Comparison of ENCODE assay signal across 13 cellular contexts in the genomic region with DNA sequence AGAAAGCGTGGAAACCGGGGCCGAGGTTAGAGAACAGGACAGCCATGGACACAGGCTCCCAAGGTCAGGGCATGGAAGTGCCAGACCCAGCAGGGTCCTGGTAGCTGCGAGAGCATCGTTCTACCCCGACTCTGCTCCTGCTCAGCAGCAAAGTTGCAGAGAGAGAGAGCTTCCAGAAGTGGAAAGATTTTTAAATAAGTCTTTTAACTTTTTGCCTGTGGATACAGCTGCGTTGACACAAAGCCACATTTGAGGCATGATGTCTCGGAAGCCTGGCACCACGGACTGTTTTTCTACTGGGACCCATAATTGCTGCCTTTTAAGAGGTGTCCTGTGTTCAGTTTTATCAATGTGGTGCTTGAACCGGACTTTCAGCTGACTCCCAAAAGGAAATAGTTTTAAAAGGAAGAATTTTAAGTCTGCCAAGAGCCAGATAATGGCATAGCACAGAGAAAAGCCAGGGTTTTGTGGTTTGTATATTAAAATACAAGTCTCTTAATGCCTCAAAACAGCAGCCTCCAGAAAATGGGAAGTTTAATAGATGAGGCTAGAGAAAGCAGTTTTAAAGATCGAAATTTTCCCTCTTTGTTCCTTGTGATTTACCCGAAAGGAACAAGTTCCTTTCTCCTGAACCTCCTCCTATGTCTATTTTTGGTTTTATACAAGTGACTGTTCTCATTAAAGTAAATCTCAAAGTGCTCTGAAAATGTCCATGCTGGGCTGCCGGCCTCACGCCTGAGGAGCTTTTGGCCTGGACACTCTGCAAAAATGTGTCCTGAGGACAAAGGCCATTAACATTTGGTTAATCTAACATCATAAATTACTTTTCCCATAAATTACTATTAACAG.
DNase-seq lines count a peak whose midpoint lies in the region; ATAC-seq, FAIRE-seq and TF ChIP-seq lines count a peak whose summit lies in the region.
"Had no signal": no experiment of that assay in that cellular context is flagged by ENCODE, and none has a peak within 500 bp of the region (broad histone marks: within the 10 kb centered on the region; RNA-seq: fewer than 3 reads in every experiment).

No MANE protein-coding gene starts in this region.

- WGBS in endodermal cell (ENCODE audit: insufficient coverage in 1 of 2, insufficient read length in 1 of 2), 2 experiments = 86 to 88% methylated on average over 8 to 14 of the region's 14 CpGs

- no TSS peak for BruUV-seq in endothelial cell of umbilical vein (replicated peaks; lab: Mats Ljungman, UMichigan)

- H3K9me3 ChIP-seq in endothelial cell of umbilical vein (replicated peaks; ENCODE audit: control insufficient read depth, insufficient read depth, low read length) = no peaks in the 10 kb centered on the region
- H3K9me3 ChIP-seq in skeletal muscle tissue (ENCODE audit: control insufficient read depth in 3 of 3, low read length in 3 of 3) = no peaks in the 10 kb centered on the region
- H3K9me3 ChIP-seq in endodermal cell (ENCODE audit: control insufficient read depth, low read length) = no peaks in the 10 kb centered on the region

- POLR2A ChIA-PET in endothelial cell of umbilical vein (lab: Charles Lee) = no interaction called here

- CTCF ChIA-PET in endothelial cell of umbilical vein (lab: Charles Lee) = interaction anchor here (1.0 to 1.5 kb wide), 3 partner anchors 10 to 64 kb away, joined by 4 to 5 read pairs (median 4); no protein-coding TSS in a partner anchor

- H3K4me1 Mint-ChIP-seq in endodermal cell = peaks cover 3% of the 10 kb centered on the region

- H3K27ac Mint-ChIP-seq in endodermal cell = no peak overlapping the region
- H3K27ac Mint-ChIP-seq: activated T-cell treated with anti-CD3 and anti-CD28 coated beads, Interleukin-2, amount 50 U/mL, for 24 hours; CD8-positive, alpha-beta T cell had no signal

- intact Hi-C loops in endothelial cell of umbilical vein (cut with micrococcal nuclease) = no loop called here

- no peaks in the 10 kb centered on the region for H3K9me1 ChIP-seq in endothelial cell of umbilical vein (replicated peaks; ENCODE audit: control insufficient read depth, extremely low read depth, insufficient read depth, low read length)

- dilution Hi-C loops in endothelial cell of umbilical vein (cut with MboI; ENCODE audit: extremely low pct_ligation_motif_present, low sequenced_read_pairs) = no loop called here

- no peak overlapping the region for H3K9ac ChIP-seq in endothelial cell of umbilical vein (replicated peaks; ENCODE audit: extremely low read depth, insufficient read depth, low read length)
- no peak overlapping the region for H3K9ac ChIP-seq in skeletal muscle tissue (ENCODE audit: low read depth in 1 of 3, low read length in 3 of 3)
- H3K9ac ChIP-seq in endodermal cell (ENCODE audit: extremely low read depth, low read length, poor library complexity, severe bottlenecking) = no peak overlapping the region

- H3K27me3 Mint-ChIP-seq in endodermal cell (ENCODE audit: insufficient read depth) = peaks cover 9% of the 10 kb centered on the region

- peak; percentile 82 for FAIRE-seq in endothelial cell of umbilical vein (lab: Jason Lieb, UNC)
- FAIRE-seq: GM12892 had no signal

- no peaks in the 10 kb centered on the region for H3K79me2 ChIP-seq in endothelial cell of umbilical vein (ENCODE audit: control insufficient read depth, insufficient read depth, low read length)

- peaks cover 8% of the 10 kb centered on the region for H3K4me1 ChIP-seq in endothelial cell of umbilical vein (ENCODE audit: control insufficient read depth, extremely low read depth, insufficient read depth, low read length)
- peaks cover 7 to 15% (median 10%) of the 10 kb centered on the region in 3 donors for H3K4me1 ChIP-seq in skeletal muscle tissue (ENCODE audit: control insufficient read depth in 3 of 3, insufficient read depth in 3 of 3, low read length in 3 of 3)
- H3K4me1 ChIP-seq in endodermal cell (ENCODE audit: control insufficient read depth, insufficient read depth, low read length) = no peaks in the 10 kb centered on the region

- H3K4me3 Mint-ChIP-seq in endodermal cell = no peak overlapping the region
- H3K4me3 Mint-ChIP-seq: activated T-cell treated with anti-CD3 and anti-CD28 coated beads, Interleukin-2, amount 50 U/mL, for 24 hours; CD8-positive, alpha-beta T cell had no signal

- DNase-seq in GM03348 (ENCODE audit: low spot score) (peak; percentile 36), endothelial cell of umbilical vein (ENCODE audit: low read depth, low spot score) (peak; percentile 72), lung microvascular endothelial cell (ENCODE audit: low read depth in 2 of 2) (peak; percentile 12 to 24), endodermal cell (no peak), NCI-H1694 treated with DMSO at 0.1 percent for 48 hours (lab: John Stamatoyannopoulos, UW) (no peak), mucosa of gallbladder (ENCODE audit: low spot score) (no peak)
- DNase-seq: activated T-cell treated with anti-CD3 and anti-CD28 coated beads, Interleukin-2, amount 50 U/mL, for 24 hours; CD8-positive, alpha-beta T cell; effector CD4-positive, alpha-beta T cell; kidney glomerular epithelial cell had no signal

- no peak overlapping the region for H3K27ac ChIP-seq in endothelial cell of umbilical vein (ENCODE audit: insufficient read depth, low read depth, low read length)
- peak overlapping the region; percentile 64 for H3K27ac ChIP-seq in skeletal muscle tissue (ENCODE audit: low read depth, low read length)
- no peak overlapping the region for H3K27ac ChIP-seq in endodermal cell (ENCODE audit: low read depth, low read length)

- H3K36me3 ChIP-seq in endothelial cell of umbilical vein (ENCODE audit: control insufficient read depth in 2 of 2, extremely low read depth in 1 of 2, insufficient read depth in 2 of 2, low read length in 2 of 2) (no peaks in the 10 kb centered on the region), skeletal muscle tissue (ENCODE audit: control insufficient read depth in 3 of 3, insufficient read depth in 3 of 3, low read length in 3 of 3) (no peaks in the 10 kb centered on the region), endodermal cell (ENCODE audit: control insufficient read depth, insufficient read depth, low read length) (no peaks in the 10 kb centered on the region)

- peak overlapping the region in 1 of 3 experiments; percentile 5 for H3K4me3 ChIP-seq in endothelial cell of umbilical vein (replicated peaks in 1 of 3; ENCODE audit: insufficient read depth in 1 of 3, low read depth in 1 of 3, low read length in 3 of 3)
- no peak overlapping the region for H3K4me3 ChIP-seq in skeletal muscle tissue (ENCODE audit: low read length in 3 of 3)
- no peak overlapping the region for H3K4me3 ChIP-seq in endodermal cell (ENCODE audit: low read length)

- no peak for TF ChIP-seq POLR2A in endothelial cell of umbilical vein (IDR thresholded peaks at IDR 0.05; ENCODE audit: low read depth, low read length)

- no peaks in the 10 kb centered on the region for H3K27me3 ChIP-seq in endothelial cell of umbilical vein (ENCODE audit: control insufficient read depth in 2 of 2, insufficient read depth in 2 of 2, low read length in 2 of 2)
- H3K27me3 ChIP-seq in skeletal muscle tissue (ENCODE audit: control insufficient read depth in 3 of 3, insufficient read depth in 3 of 3, low read length in 3 of 3) = no peaks in the 10 kb centered on the region
- no peaks in the 10 kb centered on the region for H3K27me3 ChIP-seq in endodermal cell (ENCODE audit: control insufficient read depth, insufficient read depth, low read length, poor library complexity, severe bottlenecking)

- no peak for TF ChIP-seq CTCF in endothelial cell of umbilical vein (IDR thresholded peaks at IDR 0.05; ENCODE audit: extremely low read depth in 1 of 2, insufficient read depth in 1 of 2, low read depth in 1 of 2, low read length in 2 of 2)
- no peak for TF ChIP-seq CTCF in endodermal cell (conservative IDR thresholded peaks at IDR 0.05)

- H3K9me3 Mint-ChIP-seq in endodermal cell = peaks cover 7% of the 10 kb centered on the region
- H3K9me3 Mint-ChIP-seq: activated T-cell treated with anti-CD3 and anti-CD28 coated beads, Interleukin-2, amount 50 U/mL, for 24 hours had no signal

- H2AFZ ChIP-seq in endothelial cell of umbilical vein (ENCODE audit: low read depth, low read length) = peak overlapping the region; percentile 90

- no peaks in the 10 kb centered on the region for H3K36me3 Mint-ChIP-seq in endodermal cell (ENCODE audit: low read depth)
- H3K36me3 Mint-ChIP-seq: CD8-positive, alpha-beta T cell had no signal

- H3K4me2 ChIP-seq in endothelial cell of umbilical vein (ENCODE audit: insufficient read depth, low read length) = no peak overlapping the region

- no peaks in the 10 kb centered on the region for H4K20me1 ChIP-seq in endothelial cell of umbilical vein (replicated peaks; ENCODE audit: control insufficient read depth, extremely low read depth, insufficient read depth, low read length)

- no peak for ATAC-seq in GM21367 (IDR thresholded peaks at IDR 0.05; ENCODE audit: unreplicated experiment)
- ATAC-seq: CD8-positive, alpha-beta T cell had no signal

TF ChIP-seq in endothelial cell of umbilical vein, 7 proteins besides CTCF, POLR2A, EP300 and RAD21:
- TF ChIP-seq GATA2 (IDR thresholded peaks at IDR 0.05; ENCODE audit: insufficient read depth, insufficient read length, low read depth, low read length) (no peak), POLR2AphosphoS5 (IDR thresholded peaks at IDR 0.05; ENCODE audit: insufficient read depth, low read depth, low read length) (no peak), FOS (IDR thresholded peaks at IDR 0.05; ENCODE audit: borderline replicate concordance, insufficient read depth, low read length) (no peak), MYC (IDR thresholded peaks at IDR 0.05; ENCODE audit: low read depth, low read length) (no peak), EZH2 (IDR thresholded peaks at IDR 0.05; ENCODE audit: borderline replicate concordance, low read depth, low read length, severe bottlenecking) (no peak), JUN (IDR thresholded peaks at IDR 0.05; ENCODE audit: borderline replicate concordance, insufficient read depth, insufficient read length, low read depth) (no peak)
- TF ChIP-seq, protein P1, sequence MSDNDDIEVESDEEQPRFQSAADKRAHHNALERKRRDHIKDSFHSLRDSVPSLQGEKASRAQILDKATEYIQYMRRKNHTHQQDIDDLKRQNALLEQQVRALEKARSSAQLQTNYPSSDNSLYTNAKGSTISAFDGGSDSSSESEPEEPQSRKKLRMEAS (IDR thresholded peaks at IDR 0.05; ENCODE audit: insufficient read depth, insufficient read length) = no peak

Comparison
In these comparisons a context has a peak if more than half of its experiments do, and no peak if none do; other contexts are left out.
1. DNase-seq: peak in GM03348 (single experiment), endothelial cell of umbilical vein (single experiment) and lung microvascular endothelial cell (2 of 2); none in endodermal cell (single experiment), NCI-H1694 treated with DMSO at 0.1 percent for 48 hours (single experiment) and mucosa of gallbladder (single experiment).